In the genomic region with DNA sequence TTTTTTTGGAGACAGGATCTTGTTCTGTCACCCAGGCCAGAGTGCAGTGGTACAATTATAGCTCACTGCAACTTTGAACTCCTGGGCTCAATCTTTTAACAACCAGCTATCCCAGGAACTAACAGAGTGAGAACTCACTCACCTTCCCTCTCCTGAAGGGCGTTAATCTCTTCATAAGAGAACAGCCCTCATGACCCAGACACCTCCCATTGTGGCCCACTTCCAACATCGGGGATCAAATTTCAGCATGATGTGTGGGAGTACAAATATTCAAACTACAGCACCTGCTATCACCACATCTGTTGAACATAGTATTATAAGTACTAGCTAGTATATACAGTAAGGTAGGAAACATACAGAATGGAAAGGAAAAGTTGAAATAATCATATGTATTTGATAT, we compare ENCODE assay signal across 14 cellular contexts.
A peak's percentile ranks its signal among the peaks of the same experiment; 100 is the strongest.
DNase-seq lines count a peak whose midpoint lies in the region; ATAC-seq and TF ChIP-seq lines count a peak whose summit lies in the region.
"Had no signal": no experiment of that assay in that cellular context is flagged by ENCODE, and none has a peak within 500 bp of the region (broad histone marks: within the 10 kb centered on the region; RNA-seq: fewer than 3 reads in every experiment).

No MANE protein-coding gene starts in this region.

- H3K36me3 ChIP-seq in HEK293 (ENCODE audit: control insufficient read depth in 2 of 2, insufficient read depth in 1 of 2, low read length in 2 of 2): no peaks in the 10 kb centered on the region
- H3K36me3 ChIP-seq in Karpas-422 (ENCODE audit: insufficient read depth, low read length): no peaks in the 10 kb centered on the region
- H3K36me3 ChIP-seq: thoracic aorta had no signal

- H3K9me3 ChIP-seq in HEK293 (ENCODE audit: control insufficient read depth, insufficient read depth, low read depth, low read length) (no peaks in the 10 kb centered on the region), Karpas-422 (ENCODE audit: low read length) (no peaks in the 10 kb centered on the region; the same call in 1 of the 2 replicates)

- no peak overlapping the region for H3K4me2 ChIP-seq in Karpas-422 (ENCODE audit: low read depth, low read length, poor library complexity, severe bottlenecking)

- H3K9ac ChIP-seq in Karpas-422 (ENCODE audit: low read length): no peak overlapping the region
- H3K9ac ChIP-seq: GM23248 had no signal

- H3K4me3 Mint-ChIP-seq in progenitor cell of endocrine pancreas (ENCODE audit: low read depth): no peak overlapping the region
- H3K4me3 Mint-ChIP-seq: dendritic cell treated with granulocyte-macrophage colony-stimulating factor and Interleukin-4, amounts not matched to agents 40 ng/mL and 50 ng/mL, for 4 days; naive thymus-derived CD8-positive, alpha-beta T cell had no signal

- POLR2A ChIA-PET in HEK293 (lab: Yijun Ruan, JAX): no interaction called here

- 0 out of 2 replicates have a peak, but pooled peaks cover 3% of the 10 kb centered on the region for H3K27me3 ChIP-seq in Karpas-422 (ENCODE audit: low read length)

- TF ChIP-seq CTCF in HEK293 (tag by site-specific recombination; IDR thresholded peaks at IDR 0.05): no peak
- TF ChIP-seq CTCF in progenitor cell of endocrine pancreas (IDR thresholded peaks at IDR 0.05; ENCODE audit: unreplicated experiment): no peak

- H3K4me1 ChIP-seq in HEK293 (ENCODE audit: control insufficient read depth, insufficient read depth, low read length) (no peaks in the 10 kb centered on the region), Karpas-422 (ENCODE audit: low read length) (no peaks in the 10 kb centered on the region)

- H3K9me3 Mint-ChIP-seq in progenitor cell of endocrine pancreas (ENCODE audit: low read depth): peaks cover 12% of the 10 kb centered on the region

- ATAC-seq in HG03442 (IDR thresholded peaks at IDR 0.05; ENCODE audit: unreplicated experiment): no peak
- ATAC-seq: HepG2; naive thymus-derived CD8-positive, alpha-beta T cell had no signal

- H3K27ac Mint-ChIP-seq in progenitor cell of endocrine pancreas: peak overlapping the region; percentile 90
- H3K27ac Mint-ChIP-seq: dendritic cell treated with granulocyte-macrophage colony-stimulating factor and Interleukin-4, amounts not matched to agents 40 ng/mL and 50 ng/mL, for 4 days; naive thymus-derived CD8-positive, alpha-beta T cell had no signal

- CTCF ChIA-PET in HEK293 (lab: Yijun Ruan, JAX): no interaction called here

- no peak overlapping the region for H3K4me3 ChIP-seq in HEK293 (ENCODE audit: low read depth, low read length)
- no peak overlapping the region for H3K4me3 ChIP-seq in Karpas-422 (ENCODE audit: low read length)
- H3K4me3 ChIP-seq: GM23248, thoracic aorta had no signal

- DNase-seq in NCI-H2171 (lab: John Stamatoyannopoulos, UW): peak; percentile 23
- no peak for DNase-seq in epithelial cell of prostate (ENCODE audit: low read depth, low spot score)
- DNase-seq in progenitor cell of endocrine pancreas (ENCODE audit: low spot score, unreplicated experiment): no peak
- DNase-seq in Karpas-422: no peak
- no peak for DNase-seq in activated CD4-positive, CD25-positive, alpha-beta regulatory T cell treated with anti-CD3 and anti-CD28 coated beads, Interleukin-2, amount 50 U/mL, for 72 hours
- DNase-seq: activated CD8-positive, alpha-beta memory T cell treated with anti-CD3 and anti-CD28 coated beads, Interleukin-2, amount 50 U/mL, for 48 hours; naive thymus-derived CD8-positive, alpha-beta T cell; NCI-H2227 treated with DMSO at 0.1 percent for 48 hours had no signal

- peaks cover 10% of the 10 kb centered on the region for H3K36me3 Mint-ChIP-seq in progenitor cell of endocrine pancreas (ENCODE audit: insufficient read depth)

- H3K79me2 ChIP-seq in Karpas-422 (ENCODE audit: low read length): no peaks in the 10 kb centered on the region

- H2AFZ ChIP-seq in Karpas-422 (ENCODE audit: low read length): no peak overlapping the region
- H2AFZ ChIP-seq: GM23248 had no signal

- H3K27ac ChIP-seq in HEK293 (ENCODE audit: extremely low read depth, low read depth, low read length): no peak overlapping the region
- H3K27ac ChIP-seq in epithelial cell of prostate: peak overlapping the region; percentile 61
- no peak overlapping the region for H3K27ac ChIP-seq in Karpas-422 (ENCODE audit: low read length)
- H3K27ac ChIP-seq: GM23248, thoracic aorta had no signal

- peaks cover 9% of the 10 kb centered on the region for H3K4me1 Mint-ChIP-seq in progenitor cell of endocrine pancreas (ENCODE audit: low read depth)

- H3K9me2 ChIP-seq in Karpas-422 (replicated peaks; ENCODE audit: insufficient read depth, low read length): no peaks in the 10 kb centered on the region

- no peaks in the 10 kb centered on the region for H4K20me1 ChIP-seq in Karpas-422 (ENCODE audit: insufficient read depth, low read depth, low read length)

- H3K27me3 Mint-ChIP-seq in progenitor cell of endocrine pancreas: no peaks in the 10 kb centered on the region
- H3K27me3 Mint-ChIP-seq: dendritic cell treated with granulocyte-macrophage colony-stimulating factor and Interleukin-4, amounts not matched to agents 40 ng/mL and 50 ng/mL, for 4 days had no signal

TF ChIP-seq in HEK293, 187 proteins besides CTCF, POLR2A, EP300 and RAD21 (continues in another document):
- TF ChIP-seq ZNF23 (tag by site-specific recombination; IDR thresholded peaks at IDR 0.05; ENCODE audit: borderline replicate concordance) (no peak), ZNF558 (tag by site-specific recombination; IDR thresholded peaks at IDR 0.05) (no peak), HOXA7 (CRISPR knock-in tag; IDR thresholded peaks at IDR 0.05; ENCODE audit: borderline replicate concordance) (no peak), ZNF214 (tag by site-specific recombination; IDR thresholded peaks at IDR 0.05; ENCODE audit: borderline replicate concordance) (no peak), ZBTB48 (tag by site-specific recombination; IDR thresholded peaks at IDR 0.05) (no peak), KLF7 (tag by site-specific recombination; IDR thresholded peaks at IDR 0.05; ENCODE audit: borderline replicate concordance) (no peak), SP2 (tag by site-specific recombination; IDR thresholded peaks at IDR 0.05) (no peak), ZBTB1 (tag by site-specific recombination; IDR thresholded peaks at IDR 0.05) (no peak), ZNF211 (tag by site-specific recombination; IDR thresholded peaks at IDR 0.05; ENCODE audit: low read depth) (no peak), ZNF776 (tag by site-specific recombination; IDR thresholded peaks at IDR 0.05; ENCODE audit: borderline replicate concordance) (no peak)
- TF ChIP-seq, protein P1, sequence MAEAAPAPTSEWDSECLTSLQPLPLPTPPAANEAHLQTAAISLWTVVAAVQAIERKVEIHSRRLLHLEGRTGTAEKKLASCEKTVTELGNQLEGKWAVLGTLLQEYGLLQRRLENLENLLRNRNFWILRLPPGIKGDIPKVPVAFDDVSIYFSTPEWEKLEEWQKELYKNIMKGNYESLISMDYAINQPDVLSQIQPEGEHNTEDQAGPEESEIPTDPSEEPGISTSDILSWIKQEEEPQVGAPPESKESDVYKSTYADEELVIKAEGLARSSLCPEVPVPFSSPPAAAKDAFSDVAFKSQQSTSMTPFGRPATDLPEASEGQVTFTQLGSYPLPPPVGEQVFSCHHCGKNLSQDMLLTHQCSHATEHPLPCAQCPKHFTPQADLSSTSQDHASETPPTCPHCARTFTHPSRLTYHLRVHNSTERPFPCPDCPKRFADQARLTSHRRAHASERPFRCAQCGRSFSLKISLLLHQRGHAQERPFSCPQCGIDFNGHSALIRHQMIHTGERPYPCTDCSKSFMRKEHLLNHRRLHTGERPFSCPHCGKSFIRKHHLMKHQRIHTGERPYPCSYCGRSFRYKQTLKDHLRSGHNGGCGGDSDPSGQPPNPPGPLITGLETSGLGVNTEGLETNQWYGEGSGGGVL (tag by site-specific recombination; IDR thresholded peaks at IDR 0.05): no peak
- TF ChIP-seq, protein P2, sequence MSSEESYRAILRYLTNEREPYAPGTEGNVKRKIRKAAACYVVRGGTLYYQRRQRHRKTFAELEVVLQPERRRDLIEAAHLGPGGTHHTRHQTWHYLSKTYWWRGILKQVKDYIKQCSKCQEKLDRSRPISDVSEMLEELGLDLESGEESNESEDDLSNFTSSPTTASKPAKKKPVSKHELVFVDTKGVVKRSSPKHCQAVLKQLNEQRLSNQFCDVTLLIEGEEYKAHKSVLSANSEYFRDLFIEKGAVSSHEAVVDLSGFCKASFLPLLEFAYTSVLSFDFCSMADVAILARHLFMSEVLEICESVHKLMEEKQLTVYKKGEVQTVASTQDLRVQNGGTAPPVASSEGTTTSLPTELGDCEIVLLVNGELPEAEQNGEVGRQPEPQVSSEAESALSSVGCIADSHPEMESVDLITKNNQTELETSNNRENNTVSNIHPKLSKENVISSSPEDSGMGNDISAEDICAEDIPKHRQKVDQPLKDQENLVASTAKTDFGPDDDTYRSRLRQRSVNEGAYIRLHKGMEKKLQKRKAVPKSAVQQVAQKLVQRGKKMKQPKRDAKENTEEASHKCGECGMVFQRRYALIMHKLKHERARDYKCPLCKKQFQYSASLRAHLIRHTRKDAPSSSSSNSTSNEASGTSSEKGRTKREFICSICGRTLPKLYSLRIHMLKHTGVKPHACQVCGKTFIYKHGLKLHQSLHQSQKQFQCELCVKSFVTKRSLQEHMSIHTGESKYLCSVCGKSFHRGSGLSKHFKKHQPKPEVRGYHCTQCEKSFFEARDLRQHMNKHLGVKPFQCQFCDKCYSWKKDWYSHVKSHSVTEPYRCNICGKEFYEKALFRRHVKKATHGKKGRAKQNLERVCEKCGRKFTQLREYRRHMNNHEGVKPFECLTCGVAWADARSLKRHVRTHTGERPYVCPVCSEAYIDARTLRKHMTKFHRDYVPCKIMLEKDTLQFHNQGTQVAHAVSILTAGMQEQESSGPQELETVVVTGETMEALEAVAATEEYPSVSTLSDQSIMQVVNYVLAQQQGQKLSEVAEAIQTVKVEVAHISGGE (tag by site-specific recombination; conservative IDR thresholded peaks at IDR 0.05; ENCODE audit: low read depth): no peak
- TF ChIP-seq, protein P3, sequence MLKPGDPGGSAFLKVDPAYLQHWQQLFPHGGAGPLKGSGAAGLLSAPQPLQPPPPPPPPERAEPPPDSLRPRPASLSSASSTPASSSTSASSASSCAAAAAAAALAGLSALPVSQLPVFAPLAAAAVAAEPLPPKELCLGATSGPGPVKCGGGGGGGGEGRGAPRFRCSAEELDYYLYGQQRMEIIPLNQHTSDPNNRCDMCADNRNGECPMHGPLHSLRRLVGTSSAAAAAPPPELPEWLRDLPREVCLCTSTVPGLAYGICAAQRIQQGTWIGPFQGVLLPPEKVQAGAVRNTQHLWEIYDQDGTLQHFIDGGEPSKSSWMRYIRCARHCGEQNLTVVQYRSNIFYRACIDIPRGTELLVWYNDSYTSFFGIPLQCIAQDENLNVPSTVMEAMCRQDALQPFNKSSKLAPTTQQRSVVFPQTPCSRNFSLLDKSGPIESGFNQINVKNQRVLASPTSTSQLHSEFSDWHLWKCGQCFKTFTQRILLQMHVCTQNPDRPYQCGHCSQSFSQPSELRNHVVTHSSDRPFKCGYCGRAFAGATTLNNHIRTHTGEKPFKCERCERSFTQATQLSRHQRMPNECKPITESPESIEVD (tag by site-specific recombination; IDR thresholded peaks at IDR 0.05): no peak
